29 cellular contexts compared by ENCODE assay signal in the genomic region with DNA sequence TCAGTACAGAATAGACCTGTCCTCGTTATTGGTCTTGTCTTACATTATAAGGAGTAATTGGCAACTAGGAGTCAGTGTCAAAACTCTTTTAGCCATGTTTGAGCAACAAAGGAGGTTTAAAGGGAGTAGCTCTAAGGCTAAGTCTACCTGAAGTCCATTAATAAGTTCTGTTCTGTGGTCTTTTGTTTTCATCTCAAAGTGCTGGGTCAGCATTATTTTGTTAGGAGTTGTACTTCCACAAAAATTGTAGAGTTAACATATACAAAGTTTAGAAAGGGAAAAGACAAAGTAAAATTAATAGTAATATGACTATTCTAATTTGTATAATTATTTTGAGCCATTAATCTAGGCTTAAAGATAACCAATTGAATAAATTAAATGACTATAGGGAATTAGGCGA.
"Had no signal": no experiment of that assay in that cellular context is flagged by ENCODE, and none has a peak within 500 bp of the region (broad histone marks: within the 10 kb centered on the region; RNA-seq: fewer than 3 reads in every experiment).

No MANE protein-coding gene starts in this region.

- ATAC-seq: naive thymus-derived CD8-positive, alpha-beta T cell; natural killer cell treated with Interleukin-12 subunit alpha and Interleukin-12 subunit beta and Interleukin-15 and Interleukin-18, amount 100 ng/mL, for 72 hours; pancreas; sciatic nerve; stimulated activated memory B cell treated with anti-CD40 and anti-IgM and Interleukin-4, amounts not matched to agents 10 μg/mL and 1 μg/mL and 100 μg/mL, for 72 hours; stimulated activated naive CD8-positive, alpha-beta T cell treated with anti-CD3 and anti-CD28 coated beads, Interleukin-15, amount 100 ng/mL, for 72 hours; stimulated activated naive CD8-positive, alpha-beta T cell treated with anti-CD3 and anti-CD28 coated beads, Interleukin-15, Interleukin-2, amounts not matched to agents 100 U/mL and 50 U/mL, for 24 hours; upper lobe of right lung had no signal

- H3K4me3 ChIP-seq: pancreas, prostate gland, right atrium auricular region, skin epidermis, smooth muscle cell, spleen, suprapubic skin, testis, tibial artery, transverse colon, upper lobe of right lung, uterus had no signal

- H3K4me1 ChIP-seq: pancreas, prostate gland, right atrium auricular region, spleen, suprapubic skin, testis, tibial artery, transverse colon, upper lobe of right lung, uterus had no signal

- H3K4me2 ChIP-seq: smooth muscle cell had no signal

- H3K27me3 ChIP-seq: neutrophil, pancreas, right atrium auricular region, spleen, suprapubic skin, testis, tibial artery, transverse colon, upper lobe of right lung, uterus had no signal

- DNase-seq: naive thymus-derived CD8-positive, alpha-beta T cell; nephron progenitor cell; nucleus accumbens; pancreas; retina; spleen; stimulated activated CD4-positive, alpha-beta T cell treated with anti-CD3 and anti-CD28 coated beads, Interleukin-12 subunit alpha, Interleukin-12 subunit beta, amount 100 ng/mL, for 4 hours; stimulated activated CD4-positive, alpha-beta T cell treated with anti-CD3 and anti-CD28 coated beads, Interleukin-1b, Interleukin-23, amount 100 ng/mL, for 48 hours; stimulated activated CD4-positive, alpha-beta T cell treated with anti-CD3 and anti-CD28 coated beads, Interleukin-4, amount 100 ng/mL, for 1 hour; stimulated activated CD4-positive, alpha-beta T cell treated with anti-CD3 and anti-CD28 coated beads, Interleukin-4, amount 100 ng/mL, for 4 hours; stimulated activated CD8-positive, alpha-beta memory T cell treated with anti-CD3 and anti-CD28 coated beads, Interleukin-4, amount 100 ng/mL, for 48 hours; stimulated activated naive CD4-positive, alpha-beta T cell; stimulated activated naive CD8-positive, alpha-beta T cell treated with anti-CD3 and anti-CD28 coated beads, Interleukin-15, amount 100 ng/mL, for 72 hours; stimulated activated naive CD8-positive, alpha-beta T cell treated with anti-CD3 and anti-CD28 coated beads, Interleukin-15, Interleukin-2, amounts not matched to agents 100 U/mL and 50 U/mL, for 24 hours; substantia nigra; testis; tibial artery; transverse colon; upper lobe of right lung; uterus had no signal

- H3K36me3 ChIP-seq: neutrophil, pancreas, prostate gland, right atrium auricular region, spleen, suprapubic skin, tibial artery, transverse colon, upper lobe of right lung, uterus had no signal

- FAIRE-seq: pancreas had no signal

- H3K9me3 ChIP-seq: neutrophil, pancreas, prostate gland, right atrium auricular region, testis, tibial artery, upper lobe of right lung, uterus had no signal

- H3K27ac ChIP-seq: neutrophil, pancreas, prostate gland, right atrium auricular region, skin epidermis, spleen, suprapubic skin, testis, tibial artery, transverse colon, upper lobe of right lung, uterus had no signal
